ENCODE assay signal across 11 cellular contexts in genomic region chr6:156396791-156397418, GRCh38.
A peak's percentile ranks its signal among the peaks of the same experiment; 100 is the strongest.
DNase-seq lines count a peak whose midpoint lies in the region; ATAC-seq and TF ChIP-seq lines count a peak whose summit lies in the region.
"Had no signal": no experiment of that assay in that cellular context is flagged by ENCODE, and none has a peak within 500 bp of the region (broad histone marks: within the 10 kb centered on the region; RNA-seq: fewer than 3 reads in every experiment).

No MANE protein-coding gene starts in this region.

- peak; percentile 46 for DNase-seq in activated CD4-positive, alpha-beta T cell treated with anti-CD3 and anti-CD28 coated beads for 36 hours
- DNase-seq in activated CD4-positive, alpha-beta T cell treated with anti-CD3 and anti-CD28 coated beads for 1 hour = no peak
- DNase-seq in activated T-helper 1 cell treated with anti-CD3 and anti-CD28 coated beads, Interleukin-12 subunit alpha, Interleukin-12 subunit beta, Interleukin-2, Interleukin-4 antibody, amounts not matched to agents 30 ng/mL and 10 ng/mL and 1 ng/mL, durations not matched to agents 14 hours and 24 hours and 36 hours (ENCODE audit: low spot score) = no peak
- peak; percentile 41 for DNase-seq in iPS-NIHi11 (ENCODE audit: low spot score)
- DNase-seq in stimulated activated naive CD4-positive, alpha-beta T cell (lab: John Stamatoyannopoulos, UW) = peak in 4 of 6 experiments; percentile 17 to 72 (median 21)
- DNase-seq in glomerular visceral epithelial cell (ENCODE audit: extremely low spot score) = no peak
- DNase-seq in kidney tubule cell (ENCODE audit: low spot score) = no peak
- no peak for DNase-seq in colonic mucosa
- DNase-seq: midbrain, NCI-H774 had no signal

- H3K9me3 Mint-ChIP-seq in activated CD4-positive, alpha-beta T cell treated with anti-CD3 and anti-CD28 coated beads for 36 hours (ENCODE audit: low read depth) = no peaks in the 10 kb centered on the region
- H3K9me3 Mint-ChIP-seq in activated T-helper 1 cell treated with anti-CD3 and anti-CD28 coated beads, Interleukin-12 subunit alpha, Interleukin-12 subunit beta, Interleukin-2, Interleukin-4 antibody, amounts not matched to agents 30 ng/mL and 10 ng/mL and 1 ng/mL, durations not matched to agents 14 hours and 24 hours and 36 hours = no peaks in the 10 kb centered on the region

- peaks cover 70% of the 10 kb centered on the region for H3K4me1 Mint-ChIP-seq in activated CD4-positive, alpha-beta T cell treated with anti-CD3 and anti-CD28 coated beads for 36 hours
- peaks cover 17% of the 10 kb centered on the region for H3K4me1 Mint-ChIP-seq in activated T-helper 1 cell treated with anti-CD3 and anti-CD28 coated beads, Interleukin-12 subunit alpha, Interleukin-12 subunit beta, Interleukin-2, Interleukin-4 antibody, amounts not matched to agents 30 ng/mL and 10 ng/mL and 1 ng/mL, durations not matched to agents 14 hours and 24 hours and 36 hours (ENCODE audit: low read depth)

- H3K27me3 ChIP-seq in colonic mucosa = no peaks in the 10 kb centered on the region

- H3K9me3 ChIP-seq in colonic mucosa = no peaks in the 10 kb centered on the region

- no peaks in the 10 kb centered on the region for H3K36me3 Mint-ChIP-seq in activated CD4-positive, alpha-beta T cell treated with anti-CD3 and anti-CD28 coated beads for 36 hours (ENCODE audit: low read depth)
- no peaks in the 10 kb centered on the region for H3K36me3 Mint-ChIP-seq in activated T-helper 1 cell treated with anti-CD3 and anti-CD28 coated beads, Interleukin-12 subunit alpha, Interleukin-12 subunit beta, Interleukin-2, Interleukin-4 antibody, amounts not matched to agents 30 ng/mL and 10 ng/mL and 1 ng/mL, durations not matched to agents 14 hours and 24 hours and 36 hours (ENCODE audit: low read depth)

- CTCF ChIA-PET in activated CD4-positive, alpha-beta T cell treated with anti-CD3 and anti-CD28 coated beads for 36 hours (lab: Charles Lee) = no interaction called here

- peak overlapping the region; percentile 45 for H3K4me3 Mint-ChIP-seq in activated CD4-positive, alpha-beta T cell treated with anti-CD3 and anti-CD28 coated beads for 36 hours
- H3K4me3 Mint-ChIP-seq in activated T-helper 1 cell treated with anti-CD3 and anti-CD28 coated beads, Interleukin-12 subunit alpha, Interleukin-12 subunit beta, Interleukin-2, Interleukin-4 antibody, amounts not matched to agents 30 ng/mL and 10 ng/mL and 1 ng/mL, durations not matched to agents 14 hours and 24 hours and 36 hours = peak overlapping the region; percentile 27

- H3K27me3 Mint-ChIP-seq in activated CD4-positive, alpha-beta T cell treated with anti-CD3 and anti-CD28 coated beads for 36 hours = peaks cover 4% of the 10 kb centered on the region
- H3K27me3 Mint-ChIP-seq in activated T-helper 1 cell treated with anti-CD3 and anti-CD28 coated beads, Interleukin-12 subunit alpha, Interleukin-12 subunit beta, Interleukin-2, Interleukin-4 antibody, amounts not matched to agents 30 ng/mL and 10 ng/mL and 1 ng/mL, durations not matched to agents 14 hours and 24 hours and 36 hours (ENCODE audit: insufficient read depth) = peaks cover 36% of the 10 kb centered on the region

- peak; percentile 14 for ATAC-seq in activated CD4-positive, alpha-beta T cell treated with anti-CD3 and anti-CD28 coated beads for 36 hours

- no peak overlapping the region for H3K9ac ChIP-seq in colonic mucosa (ENCODE audit: low read depth in 2 of 2, low read length in 2 of 2)

- no peak overlapping the region for H3K27ac ChIP-seq in colonic mucosa
- H3K27ac ChIP-seq: 22Rv1 had no signal

- H3K27ac Mint-ChIP-seq in activated CD4-positive, alpha-beta T cell treated with anti-CD3 and anti-CD28 coated beads for 36 hours = peak overlapping the region; percentile 72
- no peak overlapping the region for H3K27ac Mint-ChIP-seq in activated T-helper 1 cell treated with anti-CD3 and anti-CD28 coated beads, Interleukin-12 subunit alpha, Interleukin-12 subunit beta, Interleukin-2, Interleukin-4 antibody, amounts not matched to agents 30 ng/mL and 10 ng/mL and 1 ng/mL, durations not matched to agents 14 hours and 24 hours and 36 hours

- intact Hi-C loops in activated CD4-positive, alpha-beta T cell treated with anti-CD3 and anti-CD28 coated beads for 36 hours (cut with DNase I, micrococcal nuclease) = loop anchor here (1.0 to 10.0 kb wide), 9 partner anchors 147 to 1072 kb away; no protein-coding TSS in a partner anchor
- intact Hi-C loops in activated T-helper 1 cell treated with anti-CD3 and anti-CD28 coated beads, Interleukin-12 subunit alpha, Interleukin-12 subunit beta, Interleukin-2, Interleukin-4 antibody, amounts not matched to agents 30 ng/mL and 10 ng/mL and 1 ng/mL, durations not matched to agents 14 hours and 24 hours and 36 hours (cut with micrococcal nuclease) = loop anchor here (5.0 to 10.0 kb wide), 2 partner anchors 290 to 1082 kb away; partner anchors contain the start of gene TFB1M
- intact Hi-C loops in colonic mucosa (cut with DNase I) = no loop called here

- no peaks in the 10 kb centered on the region for H3K36me3 ChIP-seq in colonic mucosa

- no peak overlapping the region for H3K4me3 ChIP-seq in colonic mucosa

- no peaks in the 10 kb centered on the region for H3K4me1 ChIP-seq in colonic mucosa

- POLR2A ChIA-PET in activated CD4-positive, alpha-beta T cell treated with anti-CD3 and anti-CD28 coated beads for 36 hours (lab: Charles Lee) = no interaction called here

- TF ChIP-seq CTCF in colonic mucosa (IDR thresholded peaks at IDR 0.05) = no peak

Comparison
In these comparisons a context has a peak if more than half of its experiments do, and no peak if none do; other contexts are left out.
1. DNase-seq: peak in activated CD4-positive, alpha-beta T cell treated with anti-CD3 and anti-CD28 coated beads for 36 hours (single experiment), iPS-NIHi11 (single experiment) and stimulated activated naive CD4-positive, alpha-beta T cell (4 of 6); none in activated CD4-positive, alpha-beta T cell treated with anti-CD3 and anti-CD28 coated beads for 1 hour (single experiment), activated T-helper 1 cell treated with anti-CD3 and anti-CD28 coated beads, Interleukin-12 subunit alpha, Interleukin-12 subunit beta, Interleukin-2, Interleukin-4 antibody, amounts not matched to agents 30 ng/mL and 10 ng/mL and 1 ng/mL, durations not matched to agents 14 hours and 24 hours and 36 hours (single experiment), glomerular visceral epithelial cell (single experiment), kidney tubule cell (single experiment) and colonic mucosa (single experiment).